In the genomic region with DNA sequence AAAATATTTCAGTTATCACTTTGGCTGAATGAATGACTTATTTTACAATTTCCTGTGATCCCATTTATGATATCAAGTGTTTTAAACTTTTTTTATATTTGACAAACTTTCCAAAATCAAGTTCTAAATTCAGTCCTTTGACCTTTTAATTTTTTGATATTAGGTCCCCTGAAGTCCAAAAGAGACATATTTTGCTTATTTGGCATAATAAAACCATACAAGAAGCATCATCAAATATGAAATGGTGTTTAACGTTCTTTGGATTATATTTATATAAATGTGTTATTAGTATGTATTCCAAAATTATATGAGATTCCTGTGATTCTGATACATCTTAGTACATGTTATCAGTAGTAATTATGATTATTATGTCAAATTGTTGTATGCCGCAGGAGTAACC, we compare ENCODE assay signal across 1 cellular context.
TF ChIP-seq lines count a peak whose summit lies in the region.

No MANE protein-coding gene starts in this region.

TF ChIP-seq in HepG2, 621 proteins besides CTCF, POLR2A, EP300 and RAD21:
- peak; percentile 70; the same call in 1 of the 2 replicates for TF ChIP-seq MAFF (IDR thresholded peaks at IDR 0.05; ENCODE audit: low read depth, low read length)
- TF ChIP-seq MAFK (conservative IDR thresholded peaks at IDR 0.05 in 1 of 2, IDR thresholded peaks at IDR 0.05 in 1 of 2; ENCODE audit: low read length in 2 of 2): peak; percentile 75 to 80
- no peak for TF ChIP-seq CEBPB (IDR thresholded peaks at IDR 0.05; ENCODE audit: borderline replicate concordance, low read depth, low read length)
TF ChIP-seq in HepG2: peak in this region for 2.
